ENCODE assay signal across 10 cellular contexts in genomic region chr9:37565661-37566618, GRCh38. TPM values are rescaled to one million over a fixed set of nuclear protein-coding genes. Genes with fewer than 3 reads are reported as not detected.
DNase-seq lines count a peak whose midpoint lies in the region; ATAC-seq and TF ChIP-seq lines count a peak whose summit lies in the region.
"Had no signal": no experiment of that assay in that cellular context is flagged by ENCODE, and none has a peak within 500 bp of the region (broad histone marks: within the 10 kb centered on the region; RNA-seq: fewer than 3 reads in every experiment).

No MANE protein-coding gene starts in this region.

- DNase-seq in CD14-positive monocyte (ENCODE audit: low spot score) = no peak
- no peak for DNase-seq in NCI-H128 (lab: John Stamatoyannopoulos, UW; ENCODE audit: unreplicated experiment)
- DNase-seq in DMS153 (lab: John Stamatoyannopoulos, UW) = no peak
- DNase-seq: Calu3, T-helper 2 cell had no signal

- peaks cover 88% of the 10 kb centered on the region for H3K4me1 Mint-ChIP-seq in stimulated activated memory B cell treated with anti-CD40 and anti-IgM and Interleukin-4, amounts not matched to agents 10 μg/mL and 1 μg/mL and 100 μg/mL, for 72 hours
- no peaks in the 10 kb centered on the region for H3K4me1 Mint-ChIP-seq in CD14-positive monocyte

- H3K27me3 Mint-ChIP-seq in stimulated activated memory B cell treated with anti-CD40 and anti-IgM and Interleukin-4, amounts not matched to agents 10 μg/mL and 1 μg/mL and 100 μg/mL, for 72 hours = no peaks in the 10 kb centered on the region
- H3K27me3 Mint-ChIP-seq in CD14-positive monocyte (ENCODE audit: low read depth in 3 of 3) = peaks cover 0 to 3% (median 2%) of the 10 kb centered on the region in 3 donors
- H3K27me3 Mint-ChIP-seq: central memory CD8-positive, alpha-beta T cell had no signal

- peak overlapping the region; percentile 87 for H3K27ac Mint-ChIP-seq in stimulated activated memory B cell treated with anti-CD40 and anti-IgM and Interleukin-4, amounts not matched to agents 10 μg/mL and 1 μg/mL and 100 μg/mL, for 72 hours
- H3K27ac Mint-ChIP-seq in CD14-positive monocyte = peak overlapping the region in 3 of 7 donors; percentile 7 to 63 (median 15)

- H3K9me3 Mint-ChIP-seq in stimulated activated memory B cell treated with anti-CD40 and anti-IgM and Interleukin-4, amounts not matched to agents 10 μg/mL and 1 μg/mL and 100 μg/mL, for 72 hours = peaks cover 8% of the 10 kb centered on the region
- peaks cover 5 to 16% (median 14%) of the 10 kb centered on the region in 7 donors for H3K9me3 Mint-ChIP-seq in CD14-positive monocyte

- intact Hi-C loops in CD14-positive monocyte (cut with micrococcal nuclease) = no loop called here

- peak overlapping the region; percentile 70 for H3K4me3 Mint-ChIP-seq in stimulated activated memory B cell treated with anti-CD40 and anti-IgM and Interleukin-4, amounts not matched to agents 10 μg/mL and 1 μg/mL and 100 μg/mL, for 72 hours
- H3K4me3 Mint-ChIP-seq in CD14-positive monocyte = no peak overlapping the region
- H3K4me3 Mint-ChIP-seq: central memory CD8-positive, alpha-beta T cell had no signal

- no peak for TF ChIP-seq CTCF in CD14-positive monocyte (IDR thresholded peaks at IDR 0.05)

- peak; percentile 65 for ATAC-seq in GM19023 (IDR thresholded peaks at IDR 0.05; ENCODE audit: unreplicated experiment)
- ATAC-seq in HG02623 (IDR thresholded peaks at IDR 0.05; ENCODE audit: unreplicated experiment) = peak; percentile 77
- ATAC-seq in HG03520 (IDR thresholded peaks at IDR 0.05; ENCODE audit: unreplicated experiment) = peak; percentile 49
- peak; percentile 95 for ATAC-seq in stimulated activated memory B cell treated with anti-CD40 and anti-IgM and Interleukin-4, amounts not matched to agents 10 μg/mL and 1 μg/mL and 100 μg/mL, for 72 hours

- peaks cover 48% of the 10 kb centered on the region for H3K36me3 Mint-ChIP-seq in stimulated activated memory B cell treated with anti-CD40 and anti-IgM and Interleukin-4, amounts not matched to agents 10 μg/mL and 1 μg/mL and 100 μg/mL, for 72 hours
- peaks cover 3 to 4% of the 10 kb centered on the region in 2 donors for H3K36me3 Mint-ChIP-seq in CD14-positive monocyte

RNA-seq across cellular contexts. Expression of gene FBXO10, which starts 10.2 kb away (rescaled TPM):
- under 1 TPM in 1 of 2 donors, not detected in 1; 0.08 TPM for polyA plus RNA-seq in CD14-positive monocyte

RNA-seq across cellular contexts. Expression of gene TOMM5, which starts 26.5 kb away (rescaled TPM):
- 100 to 1,000 TPM; 112 to 117 TPM for polyA plus RNA-seq in CD14-positive monocyte
